14 cellular contexts compared by ENCODE assay signal in genomic region chr4:107472265-107472948, GRCh38.
DNase-seq lines count a peak whose midpoint lies in the region; ATAC-seq and TF ChIP-seq lines count a peak whose summit lies in the region.
"Had no signal": no experiment of that assay in that cellular context is flagged by ENCODE, and none has a peak within 500 bp of the region (broad histone marks: within the 10 kb centered on the region; RNA-seq: fewer than 3 reads in every experiment).

No MANE protein-coding gene starts in this region.

- H3K27me3 ChIP-seq in mesendoderm (ENCODE audit: insufficient read depth, low read length, poor library complexity) (no peaks in the 10 kb centered on the region), MM.1S (replicated peaks; ENCODE audit: insufficient read depth, low read length) (no peaks in the 10 kb centered on the region)
- H3K27me3 ChIP-seq: BLaER1 treated with 17β-estradiol and CSF1 and Interleukin-3, amounts not matched to agents 10 nM and 100 nM had no signal

- no peak overlapping the region for H2AK5ac ChIP-seq in mesendoderm (ENCODE audit: low read length)

- no peaks in the 10 kb centered on the region for H3K4me1 ChIP-seq in mesendoderm (ENCODE audit: control insufficient read depth, low read depth, low read length)
- peaks cover 13% of the 10 kb centered on the region for H3K4me1 ChIP-seq in MM.1S (ENCODE audit: low read length)
- H3K4me1 ChIP-seq: BLaER1 treated with 17β-estradiol and CSF1 and Interleukin-3, amounts not matched to agents 10 nM and 100 nM had no signal

- DNase-seq in HPDE6-E6E7 (ENCODE audit: extremely low spot score) (peak; percentile 1), amniotic epithelial cell (ENCODE audit: low read depth) (peak; percentile 16), epithelial cell of prostate (ENCODE audit: low read depth, low spot score) (peak; percentile 12), sciatic nerve (ENCODE audit: low spot score) (no peak), mesendoderm (no peak), MM.1S (no peak), cerebellum (ENCODE audit: low spot score) (no peak)
- DNase-seq: 8988T; Calu3; CD8-positive, alpha-beta T cell; DMS79 treated with DMSO at 0.1 percent for 48 hours; GF-D8; H9 had no signal

- ATAC-seq in sciatic nerve, result no peak
- ATAC-seq: CD8-positive, alpha-beta T cell had no signal

- intact Hi-C loops in sciatic nerve (cut with DNase I), result no loop called here

- H3K18ac ChIP-seq in mesendoderm (ENCODE audit: low read length), result no peak overlapping the region

- no peaks in the 10 kb centered on the region for H3K9me3 ChIP-seq in MM.1S (replicated peaks; ENCODE audit: insufficient read depth, low read length)

- H3K79me2 ChIP-seq in mesendoderm (ENCODE audit: control insufficient read depth, insufficient read depth, low read length) (no peaks in the 10 kb centered on the region), MM.1S (ENCODE audit: low read length) (no peaks in the 10 kb centered on the region)

- no peak overlapping the region for H2BK5ac ChIP-seq in mesendoderm (ENCODE audit: low read length)

- H2AFZ ChIP-seq in MM.1S (ENCODE audit: low read length), result no peak overlapping the region

- no CpG with 5 or more reads among the region's 1 CpG for WGBS in mesendoderm (ENCODE audit: extremely low coverage, insufficient coverage, low lambda C conversion rate)

- H3K79me1 ChIP-seq in mesendoderm (ENCODE audit: low read length), result no peaks in the 10 kb centered on the region

- no peak overlapping the region for H3K27ac ChIP-seq in epithelial cell of prostate
- no peak overlapping the region for H3K27ac ChIP-seq in mesendoderm (ENCODE audit: low read depth, low read length)
- no peak overlapping the region for H3K27ac ChIP-seq in MM.1S (ENCODE audit: low read length)
- H3K27ac ChIP-seq: BLaER1 treated with 17β-estradiol and CSF1 and Interleukin-3, amounts not matched to agents 10 nM and 100 nM had no signal

- TF ChIP-seq CTCF in MM.1S (IDR thresholded peaks at IDR 0.05; ENCODE audit: low read length), result no peak

- no peak overlapping the region for H3K23ac ChIP-seq in mesendoderm (ENCODE audit: low read length)

- H3K4me3 ChIP-seq in mesendoderm (ENCODE audit: low read length) (no peak overlapping the region), MM.1S (ENCODE audit: low read length) (no peak overlapping the region)
- H3K4me3 ChIP-seq: BLaER1 treated with 17β-estradiol and CSF1 and Interleukin-3, amounts not matched to agents 10 nM and 100 nM had no signal

- no peak overlapping the region for H4K8ac ChIP-seq in mesendoderm (ENCODE audit: low read depth, low read length)

- no peak overlapping the region for H3K9ac ChIP-seq in mesendoderm (ENCODE audit: low read length)
- no peak overlapping the region for H3K9ac ChIP-seq in MM.1S (ENCODE audit: low read length)
- H3K9ac ChIP-seq: BLaER1 treated with 17β-estradiol and CSF1 and Interleukin-3, amounts not matched to agents 10 nM and 100 nM had no signal

- H3K9me2 ChIP-seq in MM.1S (replicated peaks; ENCODE audit: insufficient read depth, low read length), result no peaks in the 10 kb centered on the region

- H3K36me3 ChIP-seq in mesendoderm (ENCODE audit: control insufficient read depth, insufficient read depth, low read length) (no peaks in the 10 kb centered on the region), MM.1S (replicated peaks; ENCODE audit: insufficient read depth, low read length) (no peaks in the 10 kb centered on the region)
- H3K36me3 ChIP-seq: BLaER1 treated with 17β-estradiol and CSF1 and Interleukin-3, amounts not matched to agents 10 nM and 100 nM had no signal

- H3K56ac ChIP-seq in mesendoderm (ENCODE audit: low read length), result no peak overlapping the region

- no peak overlapping the region for H2BK15ac ChIP-seq in mesendoderm (replicated peaks; ENCODE audit: low read depth)

- H3K4ac ChIP-seq in mesendoderm (ENCODE audit: low read depth, low read length), result no peak overlapping the region

- H4K20me1 ChIP-seq in MM.1S (ENCODE audit: insufficient read depth, low read length), result no peaks in the 10 kb centered on the region
- H4K20me1 ChIP-seq: BLaER1 treated with 17β-estradiol and CSF1 and Interleukin-3, amounts not matched to agents 10 nM and 100 nM had no signal

- no peak overlapping the region for H4K5ac ChIP-seq in mesendoderm (ENCODE audit: low read length)

- H3F3A ChIP-seq in MM.1S (ENCODE audit: insufficient read depth, low read length), result no peaks in the 10 kb centered on the region

- H2BK120ac ChIP-seq in mesendoderm (ENCODE audit: low read depth, low read length), result no peak overlapping the region

- no peak overlapping the region for H3K4me2 ChIP-seq in mesendoderm (ENCODE audit: low read length)
- no peak overlapping the region for H3K4me2 ChIP-seq in MM.1S (ENCODE audit: low read depth, low read length)
- H3K4me2 ChIP-seq: BLaER1 treated with 17β-estradiol and CSF1 and Interleukin-3, amounts not matched to agents 10 nM and 100 nM had no signal

Comparison
In these comparisons a context has a peak if more than half of its experiments do, and no peak if none do; other contexts are left out.
1. DNase-seq: peak in HPDE6-E6E7 (single experiment), amniotic epithelial cell (single experiment) and epithelial cell of prostate (single experiment); none in sciatic nerve (single experiment), mesendoderm (single experiment), MM.1S (single experiment) and cerebellum (single experiment).